14 cellular contexts compared by ENCODE assay signal in the genomic region with DNA sequence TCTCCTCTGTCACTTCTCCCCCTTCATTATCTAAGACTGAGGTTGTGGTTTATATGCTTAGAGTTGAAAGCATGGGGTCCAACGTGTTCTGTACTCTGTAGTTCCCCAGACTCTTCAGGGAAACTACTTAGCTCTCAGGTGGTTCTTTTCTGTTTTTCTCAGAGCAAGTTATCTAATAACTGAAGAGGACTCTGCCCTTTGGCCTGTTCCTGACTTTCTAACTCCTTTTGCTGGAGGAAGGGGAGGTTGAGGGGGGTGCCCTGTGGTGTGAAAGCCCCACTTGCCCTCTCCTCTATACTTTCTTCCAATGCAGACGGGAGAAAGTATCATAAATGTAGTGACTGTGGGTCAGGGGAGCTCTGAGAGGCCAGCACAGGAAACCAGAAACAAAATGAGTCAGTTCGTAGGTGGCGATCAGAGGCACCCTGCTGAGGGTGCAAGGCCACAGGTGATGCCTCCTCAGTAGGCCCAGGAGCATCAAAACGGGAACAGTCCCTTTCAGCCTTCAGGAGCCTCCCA. TPM values are rescaled to one million over a fixed set of nuclear protein-coding genes. Genes with fewer than 3 reads are reported as not detected.
DNase-seq lines count a peak whose midpoint lies in the region; ATAC-seq and FAIRE-seq lines count a peak whose summit lies in the region.
"Had no signal": no experiment of that assay in that cellular context is flagged by ENCODE, and none has a peak within 500 bp of the region (broad histone marks: within the 10 kb centered on the region; RNA-seq: fewer than 3 reads in every experiment).

No MANE protein-coding gene starts in this region.

- H3K27me3 Mint-ChIP-seq in activated CD4-positive, alpha-beta memory T cell treated with anti-CD3 and anti-CD28 coated beads for 36 hours = no peaks in the 10 kb centered on the region

- intact Hi-C loops in activated CD4-positive, alpha-beta memory T cell treated with anti-CD3 and anti-CD28 coated beads for 36 hours (cut with micrococcal nuclease) = loop anchor here (1.0 to 2.0 kb wide), 3 partner anchors 14 to 38 kb away; a partner anchor contains a TSS

- CTCF ChIA-PET in activated CD4-positive, alpha-beta memory T cell treated with anti-CD3 and anti-CD28 coated beads for 36 hours (lab: Charles Lee) = interaction anchor here (0.6 to 6.2 kb wide), 9 partner anchors 14 to 108 kb away, joined by 3 to 56 read pairs (median 6); a partner anchor contains a TSS

- peak; percentile 48 for DNase-seq in NK-92 treated with Interleukin-12 subunit alpha and Interleukin-12 subunit beta, amount 100 ng/mL, for 24 hours (lab: John Stamatoyannopoulos, UW)
- DNase-seq in NK-92 (lab: John Stamatoyannopoulos, UW; ENCODE audit: unreplicated experiment) = no peak
- DNase-seq in GM19239 (ENCODE audit: insufficient read length, low spot score) = no peak
- DNase-seq in activated CD4-positive, alpha-beta memory T cell treated with anti-CD3 and anti-CD28 coated beads for 36 hours = peak; percentile 73
- peak; percentile 47 for DNase-seq in mesenteric fat pad (ENCODE audit: low spot score)
- no peak for DNase-seq in HPDE6-E6E7 (ENCODE audit: extremely low spot score)
- no peak for DNase-seq in GOT3 (lab: John Stamatoyannopoulos, UW)
- DNase-seq: amniotic stem cell, KG1, NCI-H1436, NCI-H446 had no signal

- no peaks in the 10 kb centered on the region for H3K9me3 Mint-ChIP-seq in activated CD4-positive, alpha-beta memory T cell treated with anti-CD3 and anti-CD28 coated beads for 36 hours
- H3K9me3 Mint-ChIP-seq: CD14-positive monocyte had no signal

- no peak overlapping the region for H3K4me3 Mint-ChIP-seq in activated CD4-positive, alpha-beta memory T cell treated with anti-CD3 and anti-CD28 coated beads for 36 hours
- H3K4me3 Mint-ChIP-seq: CD14-positive monocyte had no signal

- H3K4me1 Mint-ChIP-seq in activated CD4-positive, alpha-beta memory T cell treated with anti-CD3 and anti-CD28 coated beads for 36 hours (ENCODE audit: low read depth) = peaks cover 64% of the 10 kb centered on the region

- POLR2A ChIA-PET in activated CD4-positive, alpha-beta memory T cell treated with anti-CD3 and anti-CD28 coated beads for 36 hours (lab: Charles Lee) = interaction anchor here (0.6 to 6.5 kb wide), 7 partner anchors 12 to 102 kb away, joined by 3 to 62 read pairs (median 5); a partner anchor contains a TSS

- ATAC-seq in HG03439 (IDR thresholded peaks at IDR 0.05; ENCODE audit: unreplicated experiment) = no peak
- ATAC-seq: Panc1 had no signal

- peaks cover 61% of the 10 kb centered on the region for H3K36me3 Mint-ChIP-seq in activated CD4-positive, alpha-beta memory T cell treated with anti-CD3 and anti-CD28 coated beads for 36 hours

- peak; percentile 78 for FAIRE-seq in GM19239 (lab: Jason Lieb, UNC)

- H3K27ac Mint-ChIP-seq in activated CD4-positive, alpha-beta memory T cell treated with anti-CD3 and anti-CD28 coated beads for 36 hours = no peak overlapping the region

RNA-seq across cellular contexts. Expression of a gene that starts 5.0 kb away (rescaled TPM):
- total RNA-seq in activated CD4-positive, alpha-beta memory T cell treated with anti-CD3 and anti-CD28 coated beads for 36 hours = 10 to 100 TPM; 61.3 to 62.2 TPM
- total RNA-seq in mesenteric fat pad = 34.3 TPM

RNA-seq across cellular contexts. Expression of a gene that starts 13.9 kb away (rescaled TPM):
- total RNA-seq in activated CD4-positive, alpha-beta memory T cell treated with anti-CD3 and anti-CD28 coated beads for 36 hours = 100 to 1,000 TPM in 1 of 2 experiments, 10 to 100 TPM in 1; 99.5 to 105 TPM
- total RNA-seq in mesenteric fat pad = 46.4 TPM

RNA-seq across cellular contexts. Expression of a gene that starts 43.1 kb away (rescaled TPM):
- 1 to 10 TPM in 1 of 2 experiments, under 1 TPM in 1; 0.90 to 2.3 TPM for total RNA-seq in activated CD4-positive, alpha-beta memory T cell treated with anti-CD3 and anti-CD28 coated beads for 36 hours
- not detected for total RNA-seq in mesenteric fat pad

RNA-seq across cellular contexts. Expression of a gene that starts 45.5 kb away (rescaled TPM):
- 10 to 100 TPM; 68.2 to 75.1 TPM for total RNA-seq in activated CD4-positive, alpha-beta memory T cell treated with anti-CD3 and anti-CD28 coated beads for 36 hours
- total RNA-seq in mesenteric fat pad = 31.9 TPM

RNA-seq across cellular contexts. Expression of a gene that starts 49.0 kb away (rescaled TPM):
- total RNA-seq in activated CD4-positive, alpha-beta memory T cell treated with anti-CD3 and anti-CD28 coated beads for 36 hours = 1 to 10 TPM; 3.9 to 4.0 TPM
- total RNA-seq in mesenteric fat pad = 1.4 TPM

Comparison
In these comparisons a context has a peak if more than half of its experiments do, and no peak if none do; other contexts are left out.
1. DNase-seq: peak in NK-92 treated with Interleukin-12 subunit alpha and Interleukin-12 subunit beta, amount 100 ng/mL, for 24 hours (single experiment), activated CD4-positive, alpha-beta memory T cell treated with anti-CD3 and anti-CD28 coated beads for 36 hours (single experiment) and mesenteric fat pad (single experiment); none in NK-92 (single experiment), GM19239 (single experiment), HPDE6-E6E7 (single experiment) and GOT3 (single experiment).